7 cellular contexts compared by ENCODE assay signal in the genomic region with DNA sequence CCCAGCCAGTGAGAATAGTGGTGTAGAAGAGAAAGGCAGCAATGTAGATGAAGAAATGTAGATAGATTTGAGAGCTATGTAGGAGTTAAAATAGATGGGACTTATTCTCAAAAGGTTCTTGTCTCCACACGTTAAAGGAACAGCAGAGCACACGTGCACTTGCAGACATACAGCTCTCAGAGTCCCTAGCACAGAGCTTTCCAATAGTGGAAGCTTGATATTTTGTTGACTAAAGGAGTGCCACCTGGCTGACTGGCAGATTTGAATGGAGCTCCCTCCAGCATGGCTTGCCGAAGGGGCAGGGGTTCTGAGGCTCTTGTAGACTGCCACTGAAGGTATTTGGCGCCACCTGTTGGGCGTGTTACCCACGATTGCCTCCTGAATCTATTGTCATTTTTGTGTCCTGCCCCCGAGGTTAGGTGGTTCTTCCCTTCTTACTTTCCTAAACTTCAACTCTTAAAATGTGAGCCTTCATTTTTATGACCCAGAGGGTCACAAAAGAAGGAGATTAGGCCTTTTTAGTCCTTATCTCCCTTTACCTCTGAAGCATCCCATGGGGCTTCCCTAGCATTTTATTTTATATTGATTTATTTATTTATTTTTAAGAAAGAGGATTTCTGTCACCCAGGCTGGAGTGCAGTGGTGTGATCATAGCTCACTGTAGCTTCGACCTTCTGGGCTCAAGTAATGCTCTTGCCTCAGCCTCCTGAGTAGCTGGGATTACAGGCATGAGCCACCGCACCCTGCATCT. TPM values are rescaled to one million over a fixed set of nuclear protein-coding genes. Genes with fewer than 3 reads are reported as not detected.
DNase-seq lines count a peak whose midpoint lies in the region; ATAC-seq and TF ChIP-seq lines count a peak whose summit lies in the region.

No MANE protein-coding gene starts in this region.

- no peak for TF ChIP-seq POLR2A in esophagus muscularis mucosa (IDR thresholded peaks at IDR 0.05; ENCODE audit: low read depth)

- no peak for TF ChIP-seq EP300 in esophagus muscularis mucosa (IDR thresholded peaks at IDR 0.05)

- H3K4me2 ChIP-seq in PC-3 (ENCODE audit: low read length): peak overlapping the region; percentile 13; the same call in 1 of the 2 replicates

- peaks cover 39% of the 10 kb centered on the region for H3F3A ChIP-seq in PC-3 (ENCODE audit: low read length, unreplicated experiment)

- H3K4me3 ChIP-seq in PC-3 (ENCODE audit: low read length): no peak overlapping the region
- no peak overlapping the region for H3K4me3 ChIP-seq in esophagus muscularis mucosa

- no peaks in the 10 kb centered on the region for H3K4me1 Mint-ChIP-seq in nephron

- CTCF ChIA-PET in PC-3 (lab: Charles Lee): interaction anchor here (0.5 to 3.3 kb wide), 30 partner anchors 10 to 789 kb away, joined by 3 to 74 read pairs (median 6); a partner anchor contains a TSS

- peak overlapping the region in 1 of 3 experiments; percentile 1 for H3K27ac Mint-ChIP-seq in nephron

- H3K27me3 ChIP-seq in PC-3 (ENCODE audit: low read length) (no peaks in the 10 kb centered on the region), esophagus muscularis mucosa (no peaks in the 10 kb centered on the region)

- peak; percentile 68 for ATAC-seq in GM18511 (IDR thresholded peaks at IDR 0.05; ENCODE audit: unreplicated experiment)
- peak; percentile 95 for ATAC-seq in PC-3
- peak; percentile 88 for ATAC-seq in stimulated activated naive CD8-positive, alpha-beta T cell treated with anti-CD3 and anti-CD28 coated beads, Interleukin-15, Interleukin-2, amounts not matched to agents 100 U/mL and 50 U/mL, for 24 hours

- peaks cover 21% of the 10 kb centered on the region for H3K27me3 Mint-ChIP-seq in nephron (ENCODE audit: low read depth)

- peaks cover 18% of the 10 kb centered on the region for H3K36me3 ChIP-seq in PC-3 (ENCODE audit: low read depth, low read length)
- peaks cover 15 to 25% (median 23%) of the 10 kb centered on the region in 4 donors for H3K36me3 ChIP-seq in esophagus muscularis mucosa

- no peaks in the 10 kb centered on the region for H3K9me3 Mint-ChIP-seq in nephron

- BruUV-seq in PC-3 (replicated peaks; lab: Mats Ljungman, UMichigan): no TSS peak

- H2AFZ ChIP-seq in PC-3 (ENCODE audit: low read length): no peak overlapping the region

- H3K27ac ChIP-seq in PC-3 (ENCODE audit: low read length) (no peak overlapping the region), esophagus muscularis mucosa (replicated peaks in 1 of 4) (no peak overlapping the region)

- H3K79me2 ChIP-seq in PC-3 (ENCODE audit: low read length): peaks cover 8% of the 10 kb centered on the region; the same call in 1 of the 2 replicates

- peaks cover 39% of the 10 kb centered on the region for H3K36me3 Mint-ChIP-seq in nephron (ENCODE audit: low read depth)

- peak; percentile 74 for TF ChIP-seq CTCF in LNCAP (IDR thresholded peaks at IDR 0.05)
- TF ChIP-seq CTCF in PC-3 (conservative IDR thresholded peaks at IDR 0.05; ENCODE audit: low read depth, low read length): peak; percentile 94
- peak; percentile 87 to 92 (median 90) for TF ChIP-seq CTCF in esophagus muscularis mucosa (IDR thresholded peaks at IDR 0.05)
- peak; percentile 82 to 90 (median 88) for TF ChIP-seq CTCF in nephron (IDR thresholded peaks at IDR 0.05; ENCODE audit: unreplicated experiment in 3 of 3)

- H3K9me2 ChIP-seq in PC-3 (replicated peaks; ENCODE audit: low read length): no peaks in the 10 kb centered on the region

- H3K4me1 ChIP-seq in PC-3 (ENCODE audit: insufficient read depth, low read length) (peaks cover 8% of the 10 kb centered on the region; the same call in 1 of the 2 replicates), esophagus muscularis mucosa (peaks cover 14 to 45% (median 27%) of the 10 kb centered on the region in 4 donors)

- H4K20me1 ChIP-seq in PC-3 (ENCODE audit: low read length): peaks cover 43% of the 10 kb centered on the region

- no peak overlapping the region for H3K4me3 Mint-ChIP-seq in nephron

- intact Hi-C loops in PC-3 (cut with micrococcal nuclease) (loop anchor here (1.0 to 5.0 kb wide), 4 partner anchors 18 to 148 kb away; a partner anchor contains a TSS), esophagus muscularis mucosa (cut with DNase I) (loop anchor here (1.0 kb wide), 2 partner anchors 52 to 99 kb away; no protein-coding TSS in a partner anchor)

- H3K9ac ChIP-seq in PC-3 (ENCODE audit: low read length): no peak overlapping the region

- H3K9me3 ChIP-seq in PC-3 (ENCODE audit: low read length) (no peaks in the 10 kb centered on the region), esophagus muscularis mucosa (no peaks in the 10 kb centered on the region)

- 15% methylated on average over 9 of the region's 9 CpGs for WGBS in esophagus muscularis mucosa

- POLR2A ChIA-PET in PC-3 (lab: Charles Lee; ENCODE audit: unreplicated experiment): interaction anchor here (0.6 to 2.0 kb wide), 4 partner anchors 13 to 66 kb away, joined by 4 to 59 read pairs (median 6); no protein-coding TSS in a partner anchor

- DNase-seq in PC-3 (peak; percentile 95), activated T-cell treated with anti-CD3 and anti-CD28 coated beads for 4 hours (peak; percentile 89), esophagus muscularis mucosa (ENCODE audit: extremely low spot score) (peak; percentile 97)
- DNase-seq in stimulated activated naive CD8-positive, alpha-beta T cell treated with anti-CD3 and anti-CD28 coated beads, Interleukin-15, Interleukin-2, amounts not matched to agents 100 U/mL and 50 U/mL, for 24 hours: peak; percentile 93

RNA-seq across cellular contexts. Expression of a gene that starts 16.4 kb away (rescaled TPM):
- total RNA-seq in PC-3 (2014; rRNA removed) (171 and 192 TPM in 2 replicates), esophagus muscularis mucosa (100 to 1,000 TPM; 107 to 148 (median 118) TPM)

RNA-seq across cellular contexts. Expression of a gene that starts 24.6 kb away (rescaled TPM):
- total RNA-seq in PC-3 (2014; rRNA removed): not detected in 2 replicates
- 10 to 100 TPM in 2 of 4 donors, 1 to 10 TPM in 2; 3.8 to 11.5 (median 8.3) TPM for total RNA-seq in esophagus muscularis mucosa

RNA-seq across cellular contexts. Expression of a gene that starts 31.9 kb away (rescaled TPM):
- total RNA-seq in PC-3 (2014; rRNA removed) (1.7 and 3.0 TPM in 2 replicates), esophagus muscularis mucosa (10 to 100 TPM; 17.2 to 26.0 (median 21.6) TPM)

RNA-seq across cellular contexts. Expression of a gene that starts 44.0 kb away (rescaled TPM):
- total RNA-seq in PC-3 (2014; rRNA removed) (not detected in 2 replicates), esophagus muscularis mucosa (10 to 100 TPM in 2 of 4 donors, 1 to 10 TPM in 2; 8.0 to 17.2 (median 11.0) TPM)
